Comparison of ENCODE assay signal across 8 cellular contexts in the genomic region with DNA sequence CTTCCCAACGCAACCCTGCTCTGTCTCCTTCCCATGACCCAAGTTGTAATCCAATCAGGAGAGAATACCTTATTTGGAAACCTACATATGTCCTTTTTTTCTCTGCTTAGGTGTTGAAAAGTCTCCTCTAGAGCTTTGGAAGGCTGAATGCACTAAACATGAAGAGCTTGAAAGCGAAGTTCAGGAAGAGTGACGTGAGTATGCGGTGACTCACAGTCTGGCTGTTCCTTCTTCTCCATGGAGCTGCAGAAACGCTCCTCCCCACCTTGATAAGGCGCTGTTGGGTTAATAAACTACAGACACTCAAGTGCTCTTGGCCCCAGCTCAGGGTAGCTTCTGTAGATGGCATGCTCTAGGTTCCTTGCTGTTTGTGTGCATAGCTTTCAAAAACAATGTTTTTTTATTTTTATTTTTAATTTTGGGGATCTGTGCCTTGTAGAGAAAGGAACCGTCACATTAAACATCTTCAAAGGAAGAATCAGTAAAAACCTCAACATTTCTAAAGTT. TPM values are rescaled to one million over a fixed set of nuclear protein-coding genes. Genes with fewer than 3 reads are reported as not detected.
A peak's percentile ranks its signal among the peaks of the same experiment; 100 is the strongest.
DNase-seq lines count a peak whose midpoint lies in the region; ATAC-seq and TF ChIP-seq lines count a peak whose summit lies in the region.

No MANE protein-coding gene starts in this region.

- H3K9me3 ChIP-seq in ascending aorta (no peaks in the 10 kb centered on the region), testis (no peaks in the 10 kb centered on the region)

- H3K27me3 ChIP-seq in ascending aorta (no peaks in the 10 kb centered on the region), testis (no peaks in the 10 kb centered on the region)

- no peak for TF ChIP-seq CTCF in ascending aorta (IDR thresholded peaks at IDR 0.05)
- TF ChIP-seq CTCF in testis (IDR thresholded peaks at IDR 0.05) = no peak

- H3K4me3 ChIP-seq in ascending aorta = peak overlapping the region in 1 of 2 donors; percentile 14
- H3K4me3 ChIP-seq in testis = no peak overlapping the region

- H3K27ac ChIP-seq in ascending aorta (peak overlapping the region; percentile 62 to 73), testis (no peak overlapping the region)

- 48 to 56% methylated on average over 7 of the region's 7 CpGs for WGBS in testis, 2 donors

- TF ChIP-seq POLR2A in testis (IDR thresholded peaks at IDR 0.05) = no peak

- DNase-seq in HT-29 (ENCODE audit: low spot score) (peak; percentile 98), ascending aorta (ENCODE audit: low spot score in 2 of 2) (peak; percentile 22 to 93), iPS-NIHi7 (ENCODE audit: extremely low spot score) (peak; percentile 52), testis (peak; percentile 75), T-helper 1 cell (no peak)

- ATAC-seq in GM18868 (IDR thresholded peaks at IDR 0.05; ENCODE audit: unreplicated experiment) (no peak), HG03469 (IDR thresholded peaks at IDR 0.05; ENCODE audit: unreplicated experiment) (no peak), HG03442 (IDR thresholded peaks at IDR 0.05; ENCODE audit: unreplicated experiment) (no peak)

- H3K36me3 ChIP-seq in ascending aorta = no peaks in the 10 kb centered on the region
- H3K36me3 ChIP-seq in testis (ENCODE audit: low read depth, missing control alignments) = no peaks in the 10 kb centered on the region

- H3K4me1 ChIP-seq in ascending aorta (peaks cover 5 to 69% of the 10 kb centered on the region in 2 donors), testis (peaks cover 9% of the 10 kb centered on the region)

- intact Hi-C loops in ascending aorta (cut with DNase I) = loop anchor here (1.0 to 5.0 kb wide), 2 partner anchors 31 to 200 kb away; partner anchors contain the start of gene RAI14
- intact Hi-C loops in testis (cut with DNase I; ENCODE audit: low total_unique reads) = no loop called here

RNA-seq across cellular contexts. Expression of gene RAI14, which starts 30.7 kb away (rescaled TPM):
- 27.2 and 36.3 TPM in 2 replicates for total RNA-seq in HT-29 (2014; rRNA removed; shearing (Covaris generic))
- total RNA-seq in ascending aorta = 134 TPM
- total RNA-seq in testis = 10 to 100 TPM; 34.3 to 54.6 TPM
- 49.6 TPM for polyA plus RNA-seq in testis (ENCODE audit: insufficient read depth, low read depth, low replicate concordance)

Comparison
In these comparisons a context has a peak if more than half of its experiments do, and no peak if none do; other contexts are left out.
1. DNase-seq: peak in HT-29 (single experiment), ascending aorta (2 of 2), iPS-NIHi7 (single experiment) and testis (single experiment); none in T-helper 1 cell (0 of 5).
2. H3K27ac ChIP-seq: peak in ascending aorta (2 of 2); none in testis (0 of 2).